In genomic region chr2:191412353-191412752, GRCh38 we compare ENCODE assay signal across 19 cellular contexts.
A peak's percentile ranks its signal among the peaks of the same experiment; 100 is the strongest.
DNase-seq lines count a peak whose midpoint lies in the region; ATAC-seq, FAIRE-seq and TF ChIP-seq lines count a peak whose summit lies in the region.
"Had no signal": no experiment of that assay in that cellular context is flagged by ENCODE, and none has a peak within 500 bp of the region (broad histone marks: within the 10 kb centered on the region; RNA-seq: fewer than 3 reads in every experiment).

No MANE protein-coding gene starts in this region.

- DNase-seq in GM19239 (ENCODE audit: insufficient read length, low spot score) (no peak), HFFc6 (no peak), middle frontal gyrus (ENCODE audit: extremely low spot score, low spot score) (peak; percentile 39), thoracic aorta (ENCODE audit: low spot score) (no peak)
- DNase-seq in naive thymus-derived CD4-positive, alpha-beta T cell, result no peak
- no peak for DNase-seq in stimulated activated CD4-positive, alpha-beta T cell treated with anti-CD3 and anti-CD28 coated beads, Interleukin-15, amount 100 ng/mL, for 24 hours
- DNase-seq: Caco-2; CD4-positive, CD25-positive, alpha-beta regulatory T cell; CD8-positive, alpha-beta memory T cell had no signal

- H3K27ac Mint-ChIP-seq in HFFc6, result peak overlapping the region; percentile 43
- H3K27ac Mint-ChIP-seq in naive thymus-derived CD4-positive, alpha-beta T cell, result no peak overlapping the region
- H3K27ac Mint-ChIP-seq: B cell; CD4-positive, CD25-positive, alpha-beta regulatory T cell; CD8-positive, alpha-beta memory T cell had no signal

- H3K27ac ChIP-seq in thoracic aorta, result peak overlapping the region; percentile 57 to 61
- no peak overlapping the region for H3K27ac ChIP-seq in naive thymus-derived CD4-positive, alpha-beta T cell (ENCODE audit: low read depth, low read length)
- H3K27ac ChIP-seq: BLaER1 treated with 17β-estradiol and CSF1 and Interleukin-3, amounts not matched to agents 10 nM and 100 nM; KMS-11 had no signal

- H3K9me3 ChIP-seq in thoracic aorta, result no peaks in the 10 kb centered on the region
- no peaks in the 10 kb centered on the region for H3K9me3 ChIP-seq in naive thymus-derived CD4-positive, alpha-beta T cell (ENCODE audit: control insufficient read depth in 2 of 3, low read length in 3 of 3)
- H3K9me3 ChIP-seq: BLaER1 treated with 17β-estradiol and CSF1 and Interleukin-3, amounts not matched to agents 10 nM and 100 nM; Caco-2 had no signal

- no peaks in the 10 kb centered on the region for H3K27me3 ChIP-seq in thoracic aorta (replicated peaks; ENCODE audit: insufficient read depth)
- no peaks in the 10 kb centered on the region for H3K27me3 ChIP-seq in naive thymus-derived CD4-positive, alpha-beta T cell (ENCODE audit: control insufficient read depth in 2 of 2, insufficient read depth in 2 of 2, low read length in 2 of 2)
- H3K27me3 ChIP-seq: BLaER1 treated with 17β-estradiol and CSF1 and Interleukin-3, amounts not matched to agents 10 nM and 100 nM had no signal

- POLR2A ChIA-PET in naive thymus-derived CD4-positive, alpha-beta T cell (lab: Charles Lee), result no interaction called here

- ATAC-seq in thoracic aorta (ENCODE audit: insufficient number of reproducible peaks, low FRiP score, low read depth) (no peak), GM21390 (IDR thresholded peaks at IDR 0.05; ENCODE audit: unreplicated experiment) (no peak)
- no peak for ATAC-seq in naive thymus-derived CD4-positive, alpha-beta T cell
- ATAC-seq: HCT116, HepG2 had no signal

- FAIRE-seq in GM19239 (lab: Jason Lieb, UNC), result peak; percentile 37
- FAIRE-seq: D721Med, G401.6, GM18507, H54, HepG2 had no signal

- CTCF ChIA-PET in naive thymus-derived CD4-positive, alpha-beta T cell (lab: Charles Lee), result no interaction called here

- H3K9me3 Mint-ChIP-seq in HFFc6, result no peaks in the 10 kb centered on the region
- H3K9me3 Mint-ChIP-seq in naive thymus-derived CD4-positive, alpha-beta T cell, result no peaks in the 10 kb centered on the region
- H3K9me3 Mint-ChIP-seq: CD4-positive, CD25-positive, alpha-beta regulatory T cell; CD8-positive, alpha-beta memory T cell had no signal

- H3K36me3 Mint-ChIP-seq in HFFc6 (ENCODE audit: low read depth), result peaks cover 67% of the 10 kb centered on the region
- peaks cover 0 to 6% (median 0%) of the 10 kb centered on the region in 5 donors for H3K36me3 Mint-ChIP-seq in naive thymus-derived CD4-positive, alpha-beta T cell
- H3K36me3 Mint-ChIP-seq: CD4-positive, CD25-positive, alpha-beta regulatory T cell; CD8-positive, alpha-beta memory T cell had no signal

- peaks cover 9% of the 10 kb centered on the region; the same call in 1 of the 2 replicates for H3K4me1 Mint-ChIP-seq in HFFc6 (ENCODE audit: low read depth)
- no peaks in the 10 kb centered on the region for H3K4me1 Mint-ChIP-seq in naive thymus-derived CD4-positive, alpha-beta T cell
- H3K4me1 Mint-ChIP-seq: B cell; CD4-positive, CD25-positive, alpha-beta regulatory T cell; CD8-positive, alpha-beta memory T cell had no signal

- no peak overlapping the region for H3K4me3 Mint-ChIP-seq in HFFc6
- H3K4me3 Mint-ChIP-seq in naive thymus-derived CD4-positive, alpha-beta T cell, result no peak overlapping the region
- H3K4me3 Mint-ChIP-seq: B cell; CD4-positive, CD25-positive, alpha-beta regulatory T cell; CD8-positive, alpha-beta memory T cell had no signal

- peaks cover 10% of the 10 kb centered on the region for H3K27me3 Mint-ChIP-seq in HFFc6 (ENCODE audit: insufficient read depth)
- H3K27me3 Mint-ChIP-seq in naive thymus-derived CD4-positive, alpha-beta T cell, result no peaks in the 10 kb centered on the region
- H3K27me3 Mint-ChIP-seq: B cell had no signal

- TF ChIP-seq CTCF in HFFc6 (IDR thresholded peaks at IDR 0.05) (no peak), thoracic aorta (IDR thresholded peaks at IDR 0.05) (no peak)

- peaks cover 17 to 33% of the 10 kb centered on the region in 2 donors for H3K4me1 ChIP-seq in thoracic aorta (ENCODE audit: control insufficient read depth in 1 of 2, low read depth in 2 of 2)
- H3K4me1 ChIP-seq in naive thymus-derived CD4-positive, alpha-beta T cell (ENCODE audit: control insufficient read depth in 2 of 2, insufficient read depth in 2 of 2, low read length in 2 of 2), result no peaks in the 10 kb centered on the region
- H3K4me1 ChIP-seq: BLaER1 treated with 17β-estradiol and CSF1 and Interleukin-3, amounts not matched to agents 10 nM and 100 nM had no signal

- intact Hi-C loops in naive thymus-derived CD4-positive, alpha-beta T cell (cut with micrococcal nuclease), result no loop called here

- H3K36me3 ChIP-seq in thoracic aorta, result peaks cover 18% of the 10 kb centered on the region
- no peaks in the 10 kb centered on the region for H3K36me3 ChIP-seq in naive thymus-derived CD4-positive, alpha-beta T cell (ENCODE audit: control insufficient read depth in 2 of 3, insufficient read depth in 3 of 3, low read length in 3 of 3)

- no peak overlapping the region for H3K4me3 ChIP-seq in thoracic aorta
- H3K4me3 ChIP-seq in naive thymus-derived CD4-positive, alpha-beta T cell (ENCODE audit: low read length), result no peak overlapping the region
- H3K4me3 ChIP-seq: BLaER1 treated with 17β-estradiol and CSF1 and Interleukin-3, amounts not matched to agents 10 nM and 100 nM had no signal
